10 cellular contexts compared by ENCODE assay signal in genomic region chr3:71784201-71784913, GRCh38. TPM values are rescaled to one million over a fixed set of nuclear protein-coding genes. Genes with fewer than 3 reads are reported as not detected.
DNase-seq lines count a peak whose midpoint lies in the region; ATAC-seq and TF ChIP-seq lines count a peak whose summit lies in the region.
"Had no signal": no experiment of that assay in that cellular context is flagged by ENCODE, and none has a peak within 500 bp of the region (broad histone marks: within the 10 kb centered on the region; RNA-seq: fewer than 3 reads in every experiment).

No MANE protein-coding gene starts in this region.

- H3K27me3 Mint-ChIP-seq in T-cell, result peaks cover 51 to 55% of the 10 kb centered on the region in 2 donors

- H3K4me1 Mint-ChIP-seq in T-cell, result peaks cover 23 to 31% (median 26%) of the 10 kb centered on the region in 3 donors

- no peaks in the 10 kb centered on the region for H3K9me3 ChIP-seq in right cardiac atrium (ENCODE audit: control insufficient read depth, low read length)
- no peaks in the 10 kb centered on the region for H3K9me3 ChIP-seq in gastrocnemius medialis

- TF ChIP-seq POLR2A in gastrocnemius medialis (IDR thresholded peaks at IDR 0.05), result no peak

- H3K4me3 ChIP-seq in H7 (ENCODE audit: insufficient read depth, low read depth, low read length) (peak overlapping the region; percentile 43), right cardiac atrium (ENCODE audit: low read length) (peak overlapping the region; percentile 61), gastrocnemius medialis (peak overlapping the region; percentile 21 to 36 (median 24))
- H3K4me3 ChIP-seq: GM12878 had no signal

- H3K36me3 ChIP-seq in H7 (replicated peaks; ENCODE audit: control insufficient read depth, insufficient read depth, low read length) (no peaks in the 10 kb centered on the region), gastrocnemius medialis (no peaks in the 10 kb centered on the region)

- intact Hi-C loops in right cardiac atrium (cut with DNase I) (no loop called here), gastrocnemius medialis (cut with DNase I; ENCODE audit: low total_unique reads) (no loop called here)

- in situ Hi-C loops in gastrocnemius medialis (cut with MboI; ENCODE audit: low sequenced_read_pairs in 4 of 4), result no loop called here

- CTCF ChIA-PET in T-cell (lab: Charles Lee), result interaction anchor here in 1 of 2 donors (0.6 kb wide), 1 partner anchor 130 kb away, joined by 6 read pairs; no protein-coding TSS in a partner anchor

- DNase-seq in H7 (peak; percentile 51), T-cell (no peak), right cardiac atrium (no peak), gastrocnemius medialis (no peak), NCI-H2171 (lab: John Stamatoyannopoulos, UW) (no peak), ureter (ENCODE audit: low spot score) (no peak)
- DNase-seq: dermis blood vessel endothelial cell had no signal

- 3% methylated on average over 23 of the region's 23 CpGs for WGBS in right cardiac atrium

- H3K27ac ChIP-seq in right cardiac atrium (ENCODE audit: low read length) (no peak overlapping the region), gastrocnemius medialis (no peak overlapping the region)

- H3K27me3 ChIP-seq in H7 (ENCODE audit: control insufficient read depth, insufficient read depth, low read length) (peaks cover 50% of the 10 kb centered on the region), right cardiac atrium (ENCODE audit: control insufficient read depth, insufficient read depth) (peaks cover 7% of the 10 kb centered on the region), gastrocnemius medialis (peaks cover 63 to 72% (median 65%) of the 10 kb centered on the region in 3 donors)

- POLR2A ChIA-PET in T-cell (lab: Charles Lee), result no interaction called here

- ATAC-seq in T-cell (replicated peaks in 1 of 4) (no peak), right cardiac atrium (no peak), gastrocnemius medialis (no peak), GM19397 (IDR thresholded peaks at IDR 0.05; ENCODE audit: unreplicated experiment) (no peak), GM21390 (IDR thresholded peaks at IDR 0.05; ENCODE audit: unreplicated experiment) (no peak)
- ATAC-seq: GM12878 had no signal

- H3K4me3 Mint-ChIP-seq in T-cell, result peak overlapping the region; percentile 70 to 80 (median 74)

- peaks cover 4% of the 10 kb centered on the region for H3K4me1 ChIP-seq in right cardiac atrium (ENCODE audit: control insufficient read depth, insufficient read depth, low read length)
- H3K4me1 ChIP-seq in gastrocnemius medialis, result peaks cover 4 to 8% of the 10 kb centered on the region in 2 donors

- no peaks in the 10 kb centered on the region for H3K9me3 Mint-ChIP-seq in T-cell

- peak overlapping the region in 1 of 2 donors; percentile 66 for H3K27ac Mint-ChIP-seq in T-cell

- no peak for TF ChIP-seq CTCF in gastrocnemius medialis (IDR thresholded peaks at IDR 0.05 in 4 of 5, conservative IDR thresholded peaks at IDR 0.05 in 1 of 5)

- no peaks in the 10 kb centered on the region for H3K36me3 Mint-ChIP-seq in T-cell

RNA-seq across cellular contexts. Expression of gene PROK2, which starts 0.6 kb away (rescaled TPM):
- total RNA-seq in H7 (2014; rRNA removed; shearing (Covaris generic)), result 1.9 and 2.7 TPM in 2 replicates
- 1 to 10 TPM in 2 of 5 donors, under 1 TPM in 3; 0.42 to 1.9 (median 0.63) TPM for total RNA-seq in T-cell
- total RNA-seq in right cardiac atrium, result under 1 TPM in 2 of 4 donors, not detected in 2; 0.15 to 0.31 TPM
- polyA plus RNA-seq in right cardiac atrium, result 0.11 TPM
- total RNA-seq in gastrocnemius medialis, result under 1 TPM in 1 of 4 donors, not detected in 3; 0.33 TPM
- total RNA-seq in ureter, result not detected
- total RNA-seq: dermis blood vessel endothelial cell, GM12878 had no signal
- polyA plus RNA-seq: GM12878 had no signal

RNA-seq across cellular contexts. Expression of gene GPR27, which starts 30.7 kb away (rescaled TPM):
- total RNA-seq in H7 (2014; rRNA removed; shearing (Covaris generic)), result 10.1 and 11.6 TPM in 2 replicates
- total RNA-seq in T-cell (1 to 10 TPM in 2 of 5 donors, under 1 TPM in 3; 0.42 to 1.3 (median 0.73) TPM), right cardiac atrium (1 to 10 TPM in 3 of 4 donors, under 1 TPM in 1; 0.97 to 5.4 (median 2.9) TPM), gastrocnemius medialis (under 1 TPM in 3 of 4 donors, not detected in 1; 0.20 to 0.69 (median 0.39) TPM), ureter (16.3 TPM)
- 1.2 TPM for polyA plus RNA-seq in right cardiac atrium
- total RNA-seq: dermis blood vessel endothelial cell, GM12878 had no signal
- polyA plus RNA-seq: GM12878 had no signal

RNA-seq across cellular contexts. Expression of gene EIF4E3, which starts 59.2 kb away (rescaled TPM):
- total RNA-seq in H7 (2014; rRNA removed; shearing (Covaris generic)), result 2.5 and 3.4 TPM in 2 replicates
- total RNA-seq in T-cell (10 to 100 TPM; 32.3 to 62.5 (median 58.6) TPM), right cardiac atrium (10 to 100 TPM; 40.7 to 42.5 (median 41.1) TPM), gastrocnemius medialis (10 to 100 TPM; 25.0 to 51.0 (median 42.8) TPM), ureter (33.2 TPM)
- polyA plus RNA-seq in right cardiac atrium, result 25.0 TPM
